9 cellular contexts compared by ENCODE assay signal in the genomic region with DNA sequence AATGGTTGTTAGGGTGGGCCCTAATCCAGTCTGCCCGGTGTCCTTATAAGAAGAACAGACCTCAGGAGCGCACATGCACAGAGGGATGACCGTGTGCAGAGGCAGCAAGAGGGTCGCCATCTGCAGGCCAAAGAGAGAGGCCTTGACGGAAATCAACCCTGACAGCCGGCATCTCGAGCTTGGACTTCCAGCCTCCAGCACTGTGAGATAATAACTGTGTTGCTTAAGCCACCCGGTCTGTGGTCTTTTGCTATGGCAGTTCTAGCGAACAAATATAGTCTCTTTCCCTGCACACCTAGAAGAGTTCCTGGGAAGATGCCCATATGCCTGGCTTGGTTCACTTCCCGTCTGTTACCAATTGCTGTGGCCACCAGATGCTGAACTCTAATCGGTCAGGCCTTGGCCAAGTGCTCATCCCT. TPM values are rescaled to one million over a fixed set of nuclear protein-coding genes. Genes with fewer than 3 reads are reported as not detected.
A peak's percentile ranks its signal among the peaks of the same experiment; 100 is the strongest.
DNase-seq lines count a peak whose midpoint lies in the region; ATAC-seq, FAIRE-seq and TF ChIP-seq lines count a peak whose summit lies in the region.
"Had no signal": no experiment of that assay in that cellular context is flagged by ENCODE, and none has a peak within 500 bp of the region (broad histone marks: within the 10 kb centered on the region; RNA-seq: fewer than 3 reads in every experiment).

No MANE protein-coding gene starts in this region.

- peak overlapping the region in 5 of 11 experiments; percentile 15 to 89 (median 81); a peak in 6 of 22 replicates for H3K27ac ChIP-seq in BLaER1 treated with 17β-estradiol and CSF1 and Interleukin-3, amounts not matched to agents 10 nM and 100 nM
- no peak overlapping the region for H3K27ac ChIP-seq in HL-60 (replicated peaks)
- H3K27ac ChIP-seq in ascending aorta, result peak overlapping the region; percentile 23 to 34

- FAIRE-seq in GM19239 (lab: Jason Lieb, UNC), result no peak

- H3K9me3 ChIP-seq in BLaER1 treated with 17β-estradiol and CSF1 and Interleukin-3, amounts not matched to agents 10 nM and 100 nM (replicated peaks in 1 of 11), result peaks cover 0 to 1% (median 0%) of the 10 kb centered on the region in 11 experiments; a peak in 8 of 22 replicates
- H3K9me3 ChIP-seq in ascending aorta, result no peaks in the 10 kb centered on the region

- no peaks in the 10 kb centered on the region for H3K36me3 ChIP-seq in BLaER1 treated with 17β-estradiol and CSF1 and Interleukin-3, amounts not matched to agents 10 nM and 100 nM
- no peaks in the 10 kb centered on the region for H3K36me3 ChIP-seq in ascending aorta

- H3K9ac ChIP-seq in BLaER1 treated with 17β-estradiol and CSF1 and Interleukin-3, amounts not matched to agents 10 nM and 100 nM, result no peak overlapping the region; a peak in 1 of 22 replicates

- TF ChIP-seq CTCF in HL-60 (IDR thresholded peaks at IDR 0.05; ENCODE audit: insufficient read depth, low read length), result peak; percentile 21
- peak in 1 of 3 experiments; percentile 21 for TF ChIP-seq CTCF in ascending aorta (IDR thresholded peaks at IDR 0.05)

- DNase-seq in HL-60 (ENCODE audit: low read depth in 1 of 2, low spot score in 1 of 2) (no peak), ascending aorta (ENCODE audit: low spot score in 2 of 2) (no peak), left kidney (ENCODE audit: low read depth, low spot score) (peak; percentile 50), GM19239 (ENCODE audit: insufficient read length, low spot score) (no peak)
- DNase-seq: stimulated activated naive CD4-positive, alpha-beta T cell treated with Interleukin-2 at 50 U/mL for 16 hours had no signal

- H3K27me3 ChIP-seq in BLaER1 treated with 17β-estradiol and CSF1 and Interleukin-3, amounts not matched to agents 10 nM and 100 nM, result peaks cover 0 to 37% (median 3%) of the 10 kb centered on the region in 11 experiments; a peak in 8 of 22 replicates
- no peaks in the 10 kb centered on the region for H3K27me3 ChIP-seq in HL-60 (ENCODE audit: insufficient read depth, poor library complexity, severe bottlenecking)
- no peaks in the 10 kb centered on the region for H3K27me3 ChIP-seq in ascending aorta

- no peaks in the 10 kb centered on the region; a peak in 2 of 22 replicates for H4K20me1 ChIP-seq in BLaER1 treated with 17β-estradiol and CSF1 and Interleukin-3, amounts not matched to agents 10 nM and 100 nM

- H3K4me2 ChIP-seq in BLaER1 treated with 17β-estradiol and CSF1 and Interleukin-3, amounts not matched to agents 10 nM and 100 nM, result peak overlapping the region in 9 of 11 experiments; percentile 15 to 92 (median 84); a peak in 16 of 22 replicates

- intact Hi-C loops in ascending aorta (cut with DNase I), result no loop called here

- no peak overlapping the region for H3K4me3 ChIP-seq in BLaER1 treated with 17β-estradiol and CSF1 and Interleukin-3, amounts not matched to agents 10 nM and 100 nM
- no peak overlapping the region for H3K4me3 ChIP-seq in HL-60 (replicated peaks; ENCODE audit: insufficient read depth, low read length)
- no peak overlapping the region for H3K4me3 ChIP-seq in ascending aorta

- ATAC-seq in GM19463 (IDR thresholded peaks at IDR 0.05; ENCODE audit: unreplicated experiment), result no peak
- no peak for ATAC-seq in GM18909 (IDR thresholded peaks at IDR 0.05; ENCODE audit: poor library complexity, unreplicated experiment)
- no peak for ATAC-seq in HG03135 (IDR thresholded peaks at IDR 0.05; ENCODE audit: unreplicated experiment)

- peaks cover 12 to 71% (median 59%) of the 10 kb centered on the region in 10 experiments for H3K4me1 ChIP-seq in BLaER1 treated with 17β-estradiol and CSF1 and Interleukin-3, amounts not matched to agents 10 nM and 100 nM
- H3K4me1 ChIP-seq in ascending aorta, result peaks cover 6 to 15% of the 10 kb centered on the region in 2 donors

RNA-seq across cellular contexts. Expression of gene PTGIS, which starts 35.3 kb away (rescaled TPM):
- 288 TPM for total RNA-seq in ascending aorta
